Comparison of ENCODE assay signal across 10 cellular contexts in genomic region chr14:101737414-101738367, GRCh38. TPM values are rescaled to one million over a fixed set of nuclear protein-coding genes. Genes with fewer than 3 reads are reported as not detected.
A peak's percentile ranks its signal among the peaks of the same experiment; 100 is the strongest.
DNase-seq lines count a peak whose midpoint lies in the region; ATAC-seq and TF ChIP-seq lines count a peak whose summit lies in the region.
"Had no signal": no experiment of that assay in that cellular context is flagged by ENCODE, and none has a peak within 500 bp of the region (broad histone marks: within the 10 kb centered on the region; RNA-seq: fewer than 3 reads in every experiment).

No MANE protein-coding gene starts in this region.

- H3K27ac Mint-ChIP-seq in endodermal cell = no peak overlapping the region
- H3K27ac Mint-ChIP-seq: T-helper 2 cell treated with Interferon-gamma antibody and Interleukin-4, amounts not matched to agents 5 μg/mL and 100 μg/mL, for 36 hours had no signal

- no peaks in the 10 kb centered on the region for H3K79me2 ChIP-seq in DOHH2 (ENCODE audit: control insufficient read depth, low read length)
- H3K79me2 ChIP-seq in PC-3 (ENCODE audit: low read length) = no peaks in the 10 kb centered on the region
- no peaks in the 10 kb centered on the region for H3K79me2 ChIP-seq in mesendoderm (ENCODE audit: control insufficient read depth, insufficient read depth, low read length)

- ATAC-seq in PC-3 (no peak), HG03521 (IDR thresholded peaks at IDR 0.05; ENCODE audit: unreplicated experiment) (no peak)

- no peak overlapping the region for H3K4me3 Mint-ChIP-seq in endodermal cell
- H3K4me3 Mint-ChIP-seq: T-helper 2 cell treated with Interferon-gamma antibody and Interleukin-4, amounts not matched to agents 5 μg/mL and 100 μg/mL, for 36 hours had no signal

- H3K36me3 ChIP-seq in DOHH2 (ENCODE audit: control insufficient read depth, low read length) = no peaks in the 10 kb centered on the region
- H3K36me3 ChIP-seq in PC-3 (ENCODE audit: low read depth, low read length) = no peaks in the 10 kb centered on the region
- H3K36me3 ChIP-seq in endodermal cell (ENCODE audit: control insufficient read depth, insufficient read depth, low read length) = no peaks in the 10 kb centered on the region
- H3K36me3 ChIP-seq in mesendoderm (ENCODE audit: control insufficient read depth, insufficient read depth, low read length) = no peaks in the 10 kb centered on the region
- H3K36me3 ChIP-seq: sigmoid colon had no signal

- no peak overlapping the region for H2AFZ ChIP-seq in PC-3 (ENCODE audit: low read length)

- no peak for DNase-seq in PC-3
- DNase-seq in endodermal cell = no peak
- no peak for DNase-seq in ACHN
- DNase-seq in pons (ENCODE audit: low spot score) = no peak
- no peak for DNase-seq in mesendoderm
- DNase-seq: sigmoid colon had no signal

- H3K36me3 Mint-ChIP-seq in endodermal cell (ENCODE audit: low read depth) = no peaks in the 10 kb centered on the region

- peaks cover 48% of the 10 kb centered on the region for H3K9me3 Mint-ChIP-seq in endodermal cell

- H3F3A ChIP-seq in DOHH2 (ENCODE audit: control insufficient read depth, insufficient read depth) (no peaks in the 10 kb centered on the region), PC-3 (ENCODE audit: low read length, unreplicated experiment) (no peaks in the 10 kb centered on the region)

- H2BK5ac ChIP-seq in mesendoderm (ENCODE audit: low read length) = no peak overlapping the region

- H3K27me3 ChIP-seq in DOHH2 (ENCODE audit: control insufficient read depth, low read length) (no peaks in the 10 kb centered on the region), PC-3 (ENCODE audit: low read length) (no peaks in the 10 kb centered on the region), endodermal cell (ENCODE audit: control insufficient read depth, insufficient read depth, low read length, poor library complexity, severe bottlenecking) (no peaks in the 10 kb centered on the region), mesendoderm (ENCODE audit: insufficient read depth, low read length, poor library complexity) (no peaks in the 10 kb centered on the region)
- H3K27me3 ChIP-seq: sigmoid colon had no signal

- peak; percentile 31 for TF ChIP-seq CTCF in 22Rv1 (IDR thresholded peaks at IDR 0.05)
- peak; percentile 69 for TF ChIP-seq CTCF in DOHH2 (IDR thresholded peaks at IDR 0.05; ENCODE audit: low read depth, low read length, poor library complexity, severe bottlenecking)
- peak; percentile 31; the same call in 1 of the 2 replicates for TF ChIP-seq CTCF in PC-3 (conservative IDR thresholded peaks at IDR 0.05; ENCODE audit: low read depth, low read length)
- TF ChIP-seq CTCF in endodermal cell (conservative IDR thresholded peaks at IDR 0.05) = peak; percentile 14

- no peak overlapping the region for H3K18ac ChIP-seq in mesendoderm (ENCODE audit: low read length)

- no peak overlapping the region for H4K5ac ChIP-seq in mesendoderm (ENCODE audit: low read length)

- H3K4me2 ChIP-seq in DOHH2 (ENCODE audit: low read length) (no peak overlapping the region), PC-3 (ENCODE audit: low read length) (no peak overlapping the region), mesendoderm (ENCODE audit: low read length) (no peak overlapping the region)

- peaks cover 24% of the 10 kb centered on the region for H3K27me3 Mint-ChIP-seq in endodermal cell (ENCODE audit: insufficient read depth)

- in situ Hi-C loops in ACHN (cut with HindIII; ENCODE audit: low pct_ligation_motif_present, low pct_unique_long_range_greater_than_20kb, low sequenced_read_pairs) = no loop called here

- H2BK15ac ChIP-seq in mesendoderm (replicated peaks; ENCODE audit: low read depth) = no peak overlapping the region

- intact Hi-C loops in PC-3 (cut with micrococcal nuclease) = no loop called here

- POLR2A ChIA-PET in PC-3 (lab: Charles Lee; ENCODE audit: unreplicated experiment) = no interaction called here

- H2AK5ac ChIP-seq in mesendoderm (ENCODE audit: low read length) = no peak overlapping the region

- H3K4me1 ChIP-seq in DOHH2 (ENCODE audit: control insufficient read depth, low read length) (no peaks in the 10 kb centered on the region), PC-3 (ENCODE audit: insufficient read depth, low read length) (peaks cover 18% of the 10 kb centered on the region), endodermal cell (ENCODE audit: control insufficient read depth, insufficient read depth, low read length) (no peaks in the 10 kb centered on the region), mesendoderm (ENCODE audit: control insufficient read depth, low read depth, low read length) (no peaks in the 10 kb centered on the region)
- H3K4me1 ChIP-seq: sigmoid colon had no signal

- no peak overlapping the region for H3K9ac ChIP-seq in PC-3 (ENCODE audit: low read length)
- no peak overlapping the region for H3K9ac ChIP-seq in endodermal cell (ENCODE audit: extremely low read depth, low read length, poor library complexity, severe bottlenecking)
- H3K9ac ChIP-seq in mesendoderm (ENCODE audit: low read length) = no peak overlapping the region

- H3K27ac ChIP-seq in 22Rv1 (no peak overlapping the region), DOHH2 (ENCODE audit: low read depth, low read length) (no peak overlapping the region), PC-3 (ENCODE audit: low read length) (no peak overlapping the region), endodermal cell (ENCODE audit: low read depth, low read length) (no peak overlapping the region), mesendoderm (ENCODE audit: low read depth, low read length) (no peak overlapping the region)
- H3K27ac ChIP-seq: sigmoid colon had no signal

- H2BK120ac ChIP-seq in mesendoderm (ENCODE audit: low read depth, low read length) = no peak overlapping the region

- no peak overlapping the region for H3K56ac ChIP-seq in mesendoderm (ENCODE audit: low read length)

- BruUV-seq in PC-3 (replicated peaks; lab: Mats Ljungman, UMichigan) = no TSS peak

- H3K9me2 ChIP-seq in DOHH2 (replicated peaks; ENCODE audit: control insufficient read depth, low read length) (no peaks in the 10 kb centered on the region), PC-3 (replicated peaks; ENCODE audit: low read length) (no peaks in the 10 kb centered on the region)

- WGBS in endodermal cell (ENCODE audit: insufficient coverage in 1 of 2, insufficient read length in 1 of 2), 2 experiments = 87 to 88% methylated on average over 8 to 11 of the region's 11 CpGs
- no CpG with 5 or more reads among the region's 11 CpGs for WGBS in mesendoderm (ENCODE audit: extremely low coverage, insufficient coverage, low lambda C conversion rate)

- H4K8ac ChIP-seq in mesendoderm (ENCODE audit: low read depth, low read length) = no peak overlapping the region

- H3K4me1 Mint-ChIP-seq in endodermal cell = no peaks in the 10 kb centered on the region

- H3K4ac ChIP-seq in mesendoderm (ENCODE audit: low read depth, low read length) = no peak overlapping the region

- H3K4me3 ChIP-seq in DOHH2 (ENCODE audit: low read length) = no peak overlapping the region
- no peak overlapping the region for H3K4me3 ChIP-seq in PC-3 (ENCODE audit: low read length)
- no peak overlapping the region for H3K4me3 ChIP-seq in endodermal cell (ENCODE audit: low read length)
- no peak overlapping the region for H3K4me3 ChIP-seq in mesendoderm (ENCODE audit: low read length)
- H3K4me3 ChIP-seq: sigmoid colon had no signal

- CTCF ChIA-PET in PC-3 (lab: Charles Lee) = no interaction called here

- H3K9me3 ChIP-seq in DOHH2 (ENCODE audit: control insufficient read depth, insufficient read depth, low read length) (peaks cover 21% of the 10 kb centered on the region), PC-3 (ENCODE audit: low read length) (peaks cover 13% of the 10 kb centered on the region; the same call in 1 of the 2 replicates), endodermal cell (ENCODE audit: control insufficient read depth, low read length) (peaks cover 26% of the 10 kb centered on the region)

- no peak overlapping the region for H3K23ac ChIP-seq in mesendoderm (ENCODE audit: low read length)

- no peaks in the 10 kb centered on the region for H3K79me1 ChIP-seq in mesendoderm (ENCODE audit: low read length)

- H4K20me1 ChIP-seq in DOHH2 (ENCODE audit: control insufficient read depth, insufficient read depth, low read depth, low read length) (no peaks in the 10 kb centered on the region), PC-3 (ENCODE audit: low read length) (no peaks in the 10 kb centered on the region)

RNA-seq across cellular contexts. Expression of gene PPP2R5C, which starts 23.8 kb away (rescaled TPM):
- total RNA-seq in PC-3 (2014; rRNA removed) (92.9 and 96.1 TPM in 2 replicates), endodermal cell (100 to 1,000 TPM; 116 to 117 TPM)
- 151 TPM for polyA plus RNA-seq in endodermal cell (2013, experiment 1 of 2)
- 146 TPM for polyA plus RNA-seq in endodermal cell (2013, experiment 2 of 2)
- 159 TPM for polyA plus RNA-seq in mesendoderm (2013, experiment 1 of 2)
- polyA plus RNA-seq in mesendoderm (2013, experiment 2 of 2) = 160 TPM

Comparison
In these comparisons a context has a peak if more than half of its experiments do, and no peak if none do; other contexts are left out.
1. CTCF ChIP-seq: peak in every context shown above with its lines; median percentile 69 in DOHH2; 31 in 22Rv1; 31 in PC-3; 14 in endodermal cell.